8 cellular contexts compared by ENCODE assay signal in the genomic region with DNA sequence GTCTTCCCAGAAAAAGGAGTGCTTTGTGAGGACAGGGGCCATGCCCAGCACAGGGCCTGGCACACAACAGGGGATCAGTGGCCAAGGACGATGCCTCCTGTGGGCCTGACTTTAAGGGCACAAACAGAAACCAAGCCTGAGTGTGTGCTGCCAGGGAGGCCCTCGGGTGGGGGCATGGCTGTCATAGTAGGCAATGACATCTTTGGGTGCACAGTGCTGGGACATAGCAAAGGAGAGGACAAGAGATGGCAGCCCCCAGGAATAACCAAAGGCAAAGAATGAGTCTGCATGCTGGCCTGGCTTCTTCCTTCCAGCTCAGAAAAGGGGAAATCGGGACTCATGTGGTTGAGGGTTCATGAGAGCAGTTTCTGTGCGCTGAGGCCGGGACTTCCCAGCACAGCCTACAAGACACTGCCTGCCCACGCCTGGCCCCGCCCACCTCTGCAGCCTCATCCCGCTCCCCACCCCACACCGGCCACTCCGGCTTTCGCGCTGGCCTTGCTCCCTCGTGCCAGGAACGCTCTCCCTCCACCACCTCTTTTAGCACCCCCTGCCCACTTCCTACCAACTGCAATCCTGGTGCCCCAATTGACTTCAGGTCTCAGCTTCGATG. TPM values are rescaled to one million over a fixed set of nuclear protein-coding genes. Genes with fewer than 3 reads are reported as not detected.
DNase-seq lines count a peak whose midpoint lies in the region; ATAC-seq lines count a peak whose summit lies in the region.

No MANE protein-coding gene starts in this region.

- H3K9me3 Mint-ChIP-seq in activated naive CD8-positive, alpha-beta T cell treated with anti-CD3 and anti-CD28 coated beads for 36 hours, result no peaks in the 10 kb centered on the region

- ATAC-seq in HG03045 (IDR thresholded peaks at IDR 0.05; ENCODE audit: unreplicated experiment), result peak; percentile 68

- H3K27ac Mint-ChIP-seq in activated naive CD8-positive, alpha-beta T cell treated with anti-CD3 and anti-CD28 coated beads for 36 hours, result no peak overlapping the region

- H3K4me1 Mint-ChIP-seq in activated naive CD8-positive, alpha-beta T cell treated with anti-CD3 and anti-CD28 coated beads for 36 hours, result peaks cover 38% of the 10 kb centered on the region

- DNase-seq in NCI-H82 (lab: John Stamatoyannopoulos, UW) (peak; percentile 27), NCI-H82 treated with DMSO at 0.1 percent for 48 hours (lab: John Stamatoyannopoulos, UW; ENCODE audit: unreplicated experiment) (no peak), mucosa of gallbladder (ENCODE audit: low spot score) (peak; percentile 34), NCI-H748 (lab: John Stamatoyannopoulos, UW; ENCODE audit: unreplicated experiment) (no peak)
- no peak for DNase-seq in activated naive CD8-positive, alpha-beta T cell treated with anti-CD3 and anti-CD28 coated beads for 36 hours
- no peak for DNase-seq in stimulated activated CD4-positive, alpha-beta T cell treated with anti-CD3 and anti-CD28 coated beads, Interleukin-12 subunit alpha, Interleukin-12 subunit beta, amount 100 ng/mL, for 4 hours
- no peak for DNase-seq in NK-92 treated with Interleukin-12 subunit alpha and Interleukin-12 subunit beta, amount 100 ng/mL, for 24 hours (lab: John Stamatoyannopoulos, UW)

- peak overlapping the region; percentile 57 for H3K4me3 Mint-ChIP-seq in activated naive CD8-positive, alpha-beta T cell treated with anti-CD3 and anti-CD28 coated beads for 36 hours

- peaks cover 73% of the 10 kb centered on the region for H3K27me3 Mint-ChIP-seq in activated naive CD8-positive, alpha-beta T cell treated with anti-CD3 and anti-CD28 coated beads for 36 hours

- H3K36me3 Mint-ChIP-seq in activated naive CD8-positive, alpha-beta T cell treated with anti-CD3 and anti-CD28 coated beads for 36 hours, result no peaks in the 10 kb centered on the region

RNA-seq across cellular contexts. Expression of gene LHX2, which starts 13.8 kb away (rescaled TPM):
- total RNA-seq in activated naive CD8-positive, alpha-beta T cell treated with anti-CD3 and anti-CD28 coated beads for 36 hours, result not detected
- 0.17 TPM for total RNA-seq in mucosa of gallbladder

Comparison
In these comparisons a context has a peak if more than half of its experiments do, and no peak if none do; other contexts are left out.
1. DNase-seq: peak in NCI-H82 (single experiment) and mucosa of gallbladder (single experiment); none in NCI-H82 treated with DMSO at 0.1 percent for 48 hours (single experiment), activated naive CD8-positive, alpha-beta T cell treated with anti-CD3 and anti-CD28 coated beads for 36 hours (single experiment), stimulated activated CD4-positive, alpha-beta T cell treated with anti-CD3 and anti-CD28 coated beads, Interleukin-12 subunit alpha, Interleukin-12 subunit beta, amount 100 ng/mL, for 4 hours (single experiment), NCI-H748 (single experiment) and NK-92 treated with Interleukin-12 subunit alpha and Interleukin-12 subunit beta, amount 100 ng/mL, for 24 hours (single experiment).